Comparison of ENCODE assay signal across 1 cellular context in genomic region chr18:21704603-21705364, GRCh38.
TF ChIP-seq lines count a peak whose summit lies in the region.

Gene ABHD3, minus strand, starts transcription at chr18:21704774. Its CDS starts 109 bp downstream, at chr18:21704665.

TF ChIP-seq in H1, 55 proteins besides CTCF, POLR2A, EP300 and RAD21 (continued from another document):
- TF ChIP-seq CHD7 (IDR thresholded peaks at IDR 0.05; ENCODE audit: insufficient replicate concordance, low read length) (no peak), SIX5 (IDR thresholded peaks at IDR 0.05; ENCODE audit: low read depth, low read length) (no peak), RFX5 (IDR thresholded peaks at IDR 0.05; ENCODE audit: borderline replicate concordance, low read depth, low read length) (no peak), CEBPB (IDR thresholded peaks at IDR 0.05; ENCODE audit: low read depth, low read length) (no peak), POLR2AphosphoS5 (IDR thresholded peaks at IDR 0.05; ENCODE audit: low read depth, low read length) (peak; percentile 90), GABPA (IDR thresholded peaks at IDR 0.05; ENCODE audit: borderline replicate concordance, insufficient read depth, low read length) (no peak), MAFK (IDR thresholded peaks at IDR 0.05; ENCODE audit: low read depth, low read length) (no peak), TAF1 (IDR thresholded peaks at IDR 0.05; ENCODE audit: low read depth, low read length) (peak; percentile 93), SUZ12 (IDR thresholded peaks at IDR 0.05; ENCODE audit: low read length) (no peak), PHF8 (conservative IDR thresholded peaks at IDR 0.05; ENCODE audit: low read depth, low read length) (peak; percentile 89; the same call in 1 of the 2 replicates), TCF12 (IDR thresholded peaks at IDR 0.05; ENCODE audit: low read depth, low read length) (no peak), SIN3A (conservative IDR thresholded peaks at IDR 0.05 in 1 of 2, IDR thresholded peaks at IDR 0.05 in 1 of 2; ENCODE audit: low read depth in 1 of 2, low read length in 2 of 2) (peak in 1 of 2 experiments; percentile 72; a peak in 2 of 4 replicates), HDAC2 (IDR thresholded peaks at IDR 0.05; ENCODE audit: borderline replicate concordance in 1 of 2, low read depth in 2 of 2, low read length in 2 of 2) (peak in 1 of 2 experiments; percentile 39; a peak in 1 of 4 replicates), BCL11A (IDR thresholded peaks at IDR 0.05; ENCODE audit: low read depth in 2 of 2, low read length in 2 of 2) (no peak), ASH2L (IDR thresholded peaks at IDR 0.05; ENCODE audit: low read length) (peak; percentile 40), TAF7 (optimal IDR thresholded peaks at IDR 0.05; ENCODE audit: borderline replicate concordance, low read depth, low read length) (peak; percentile 83)
